Comparison of ENCODE assay signal across 8 cellular contexts in genomic region chr14:59275668-59276067, GRCh38.
DNase-seq lines count a peak whose midpoint lies in the region; ATAC-seq and TF ChIP-seq lines count a peak whose summit lies in the region.

No MANE protein-coding gene starts in this region.

- peak overlapping the region; percentile 77 to 83 (median 81) for H3K27ac ChIP-seq in gastroesophageal sphincter

- no peaks in the 10 kb centered on the region for H3K27me3 ChIP-seq in gastroesophageal sphincter
- no peaks in the 10 kb centered on the region for H3K27me3 ChIP-seq in MG63

- peaks cover 16% of the 10 kb centered on the region for H3K36me3 Mint-ChIP-seq in type B pancreatic cell

- H3K4me3 Mint-ChIP-seq in type B pancreatic cell, result no peak overlapping the region

- TF ChIP-seq CTCF in gastroesophageal sphincter (IDR thresholded peaks at IDR 0.05) (no peak), type B pancreatic cell (conservative IDR thresholded peaks at IDR 0.05) (no peak)

- H3K9me3 Mint-ChIP-seq in type B pancreatic cell, result no peaks in the 10 kb centered on the region

- peak; percentile 86 for ATAC-seq in GM19025 (IDR thresholded peaks at IDR 0.05; ENCODE audit: low read depth, unreplicated experiment)
- ATAC-seq in HG03103 (IDR thresholded peaks at IDR 0.05; ENCODE audit: low read depth, unreplicated experiment), result peak; percentile 95
- ATAC-seq in SK-N-SH treated with all-trans-retinoic acid at 6 μM for 48 hours, result peak; percentile 74
- ATAC-seq in gastroesophageal sphincter, result peak; percentile 65

- H3K27ac Mint-ChIP-seq in type B pancreatic cell, result peak overlapping the region; percentile 68

- H3K27me3 Mint-ChIP-seq in type B pancreatic cell, result no peaks in the 10 kb centered on the region

- TF ChIP-seq POLR2A in gastroesophageal sphincter (IDR thresholded peaks at IDR 0.05), result no peak

- no peaks in the 10 kb centered on the region for H3K36me3 ChIP-seq in gastroesophageal sphincter
- H3K36me3 ChIP-seq in MG63, result no peaks in the 10 kb centered on the region

- TF ChIP-seq EP300 in gastroesophageal sphincter (IDR thresholded peaks at IDR 0.05), result no peak

- H3K9me3 ChIP-seq in gastroesophageal sphincter (no peaks in the 10 kb centered on the region), MG63 (no peaks in the 10 kb centered on the region)

- DNase-seq in AG08395 (ENCODE audit: low spot score), result peak; percentile 75
- no peak for DNase-seq in type B pancreatic cell (ENCODE audit: extremely low spot score, unreplicated experiment)
- no peak for DNase-seq in MG63
- DNase-seq in hypothalamus (lab: John Stamatoyannopoulos, UW), result no peak

- H3K4me1 ChIP-seq in gastroesophageal sphincter, result peaks cover 26 to 79% (median 32%) of the 10 kb centered on the region in 3 donors

- H3K4me1 Mint-ChIP-seq in type B pancreatic cell (ENCODE audit: unreplicated experiment), result peaks cover 22% of the 10 kb centered on the region

- H3K4me3 ChIP-seq in gastroesophageal sphincter (no peak overlapping the region), MG63 (no peak overlapping the region)

TF ChIP-seq in SK-N-SH treated with all-trans-retinoic acid at 6 μM for 48 hours, 23 proteins besides CTCF, POLR2A, EP300 and RAD21:
- TF ChIP-seq ZFP3 (CRISPR knock-in tag; IDR thresholded peaks at IDR 0.05) (no peak), ZNF70 (CRISPR knock-in tag; IDR thresholded peaks at IDR 0.05) (no peak), CSDC2 (CRISPR knock-in tag; IDR thresholded peaks at IDR 0.05) (no peak), POU6F1 (CRISPR knock-in tag; IDR thresholded peaks at IDR 0.05; ENCODE audit: borderline replicate concordance, low read depth) (no peak), ISL1 (CRISPR knock-in tag; IDR thresholded peaks at IDR 0.05) (peak; percentile 25; the same call in 1 of the 2 replicates), ZC3H10 (CRISPR knock-in tag; IDR thresholded peaks at IDR 0.05) (no peak), ZNF565 (CRISPR knock-in tag; conservative IDR thresholded peaks at IDR 0.05; ENCODE audit: low read depth) (no peak)
TF ChIP-seq in SK-N-SH treated with all-trans-retinoic acid at 6 μM for 48 hours: peak in this region for 1.
